Comparison of ENCODE assay signal across 8 cellular contexts in the genomic region with DNA sequence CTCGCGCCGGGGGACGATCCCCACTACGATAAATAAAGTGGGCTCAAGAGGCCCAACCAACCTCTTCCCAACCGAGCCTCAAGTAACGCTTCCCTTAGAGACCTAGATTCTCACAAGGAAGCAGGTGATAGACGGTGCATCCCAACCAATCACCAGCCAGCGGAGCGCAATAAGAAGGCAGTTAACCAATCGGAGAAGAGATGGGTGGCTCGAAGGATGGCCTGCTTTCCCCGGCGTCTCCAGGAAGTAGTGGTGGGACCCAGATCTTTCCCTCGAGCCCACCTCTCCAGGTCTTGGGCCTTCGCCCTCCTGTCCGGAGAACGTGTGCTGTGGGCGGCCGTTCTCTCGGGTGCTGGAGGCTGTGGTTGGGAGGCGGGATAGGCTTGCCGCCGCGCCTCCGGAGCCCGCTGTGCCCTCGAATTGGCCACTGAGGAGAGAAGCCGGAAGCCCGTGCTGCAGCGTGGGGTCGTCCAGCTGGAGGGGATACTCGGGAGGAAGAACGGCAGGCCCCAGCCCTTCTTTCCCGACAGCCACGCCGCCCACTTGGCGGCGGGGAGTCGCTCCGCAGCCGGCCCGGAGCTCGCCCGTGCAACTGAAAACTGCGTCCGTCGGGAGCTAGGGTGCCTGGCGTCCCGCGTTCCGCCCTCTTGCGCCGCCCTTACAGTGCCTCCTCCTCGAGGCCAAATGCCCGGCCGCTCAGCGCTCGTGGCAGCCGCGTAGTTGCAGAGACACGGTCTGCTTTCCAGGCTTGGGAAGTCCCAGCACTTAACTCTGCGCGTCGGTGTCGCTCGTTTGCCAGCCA. TPM values are rescaled to one million over a fixed set of nuclear protein-coding genes. Genes with fewer than 3 reads are reported as not detected.
DNase-seq lines count a peak whose midpoint lies in the region; ATAC-seq and TF ChIP-seq lines count a peak whose summit lies in the region.

Gene RNF6 (minus strand): TSS at position 594 of the 802 bp plus-strand sequence. CDS start 2,665 bp downstream, outside the sequence.

- peaks cover 3% of the 10 kb centered on the region for H3K27me3 Mint-ChIP-seq in T-helper 2 cell treated with Interferon-gamma antibody and Interleukin-4, amounts not matched to agents 5 μg/mL and 100 μg/mL, for 36 hours (ENCODE audit: low read depth)

- H3K36me3 ChIP-seq in ascending aorta: peaks cover 9 to 23% of the 10 kb centered on the region in 2 donors
- H3K36me3 ChIP-seq in uterus: no peaks in the 10 kb centered on the region

- H3K36me3 Mint-ChIP-seq in T-helper 2 cell treated with Interferon-gamma antibody and Interleukin-4, amounts not matched to agents 5 μg/mL and 100 μg/mL, for 36 hours (ENCODE audit: low read depth): peaks cover 29% of the 10 kb centered on the region

- peak; percentile 95 for ATAC-seq in GM18502 (IDR thresholded peaks at IDR 0.05; ENCODE audit: poor library complexity, unreplicated experiment)
- ATAC-seq in HG02970 (IDR thresholded peaks at IDR 0.05; ENCODE audit: low FRiP score, unreplicated experiment): peak; percentile 93
- ATAC-seq in right cardiac atrium: peak; percentile 99

- H3K4me1 ChIP-seq in ascending aorta (peaks cover 0 to 12% of the 10 kb centered on the region in 2 donors), right cardiac atrium (ENCODE audit: control insufficient read depth, insufficient read depth, low read length) (no peaks in the 10 kb centered on the region), uterus (peaks cover 0 to 10% of the 10 kb centered on the region in 2 donors)

- TF ChIP-seq CTCF in ascending aorta (IDR thresholded peaks at IDR 0.05): no peak
- peak in 1 of 4 experiments; percentile 21 for TF ChIP-seq CTCF in uterus (IDR thresholded peaks at IDR 0.05)

- peaks cover 33% of the 10 kb centered on the region for H3K4me1 Mint-ChIP-seq in T-helper 2 cell treated with Interferon-gamma antibody and Interleukin-4, amounts not matched to agents 5 μg/mL and 100 μg/mL, for 36 hours (ENCODE audit: low read depth)

- H3K4me3 ChIP-seq in ascending aorta (peak within 1 kb of the TSS; percentile 75 to 76), right cardiac atrium (ENCODE audit: low read length) (peak within 1 kb of the TSS; percentile 76), uterus (peak within 1 kb of the TSS; percentile 84 to 98)

- H3K27me3 ChIP-seq in ascending aorta (no peaks in the 10 kb centered on the region), right cardiac atrium (ENCODE audit: control insufficient read depth, insufficient read depth) (no peaks in the 10 kb centered on the region), uterus (no peaks in the 10 kb centered on the region)

- TF ChIP-seq POLR2A in uterus (IDR thresholded peaks at IDR 0.05): peak; percentile 11 to 43

- H3K27ac ChIP-seq in ascending aorta (peak within 1 kb of the TSS; percentile 91 to 97), right cardiac atrium (ENCODE audit: low read length) (peak within 1 kb of the TSS; percentile 96), uterus (peak within 1 kb of the TSS; percentile 91 to 96)

- H3K4me3 Mint-ChIP-seq in T-helper 2 cell treated with Interferon-gamma antibody and Interleukin-4, amounts not matched to agents 5 μg/mL and 100 μg/mL, for 36 hours: peak within 1 kb of the TSS; percentile 99

- no peaks in the 10 kb centered on the region for H3K9me3 ChIP-seq in ascending aorta
- H3K9me3 ChIP-seq in right cardiac atrium (ENCODE audit: control insufficient read depth, low read length): no peaks in the 10 kb centered on the region
- no peaks in the 10 kb centered on the region for H3K9me3 ChIP-seq in uterus

- intact Hi-C loops in ascending aorta (cut with DNase I) (loop anchor here (1.0 to 10.0 kb wide), 4 partner anchors 31 to 1297 kb away; partner anchors contain the start of gene WASF3), right cardiac atrium (cut with DNase I) (no loop called here), uterus (cut with DNase I; ENCODE audit: low total_unique reads) (no loop called here)

- H3K27ac Mint-ChIP-seq in T-helper 2 cell treated with Interferon-gamma antibody and Interleukin-4, amounts not matched to agents 5 μg/mL and 100 μg/mL, for 36 hours: peak within 1 kb of the TSS; percentile 100

- H3K9me3 Mint-ChIP-seq in T-helper 2 cell treated with Interferon-gamma antibody and Interleukin-4, amounts not matched to agents 5 μg/mL and 100 μg/mL, for 36 hours: no peaks in the 10 kb centered on the region

- WGBS in right cardiac atrium: under 1% methylated on average over 67 of the region's 67 CpGs

- DNase-seq in NCI-H1930 (lab: John Stamatoyannopoulos, UW): peak; percentile 94 to 97
- DNase-seq in T-helper 2 cell treated with Interferon-gamma antibody and Interleukin-4, amounts not matched to agents 5 μg/mL and 100 μg/mL, for 36 hours (ENCODE audit: low spot score): peak; percentile 87
- DNase-seq in ascending aorta (ENCODE audit: low spot score in 2 of 2): peak; percentile 91 to 98
- peak; percentile 94 to 98 (median 94) for DNase-seq in right cardiac atrium
- peak; percentile 97 for DNase-seq in pulmonary artery endothelial cell (ENCODE audit: low read depth, low spot score)
- DNase-seq in uterus: peak; percentile 92 to 98

RNA-seq across cellular contexts. Expression of gene RNF6, which starts in this region (rescaled TPM):
- total RNA-seq in ascending aorta (15.8 TPM), right cardiac atrium (10 to 100 TPM; 21.5 to 24.7 (median 21.8) TPM), pulmonary artery endothelial cell (47.8 and 56.3 TPM in 2 replicates), uterus (10 to 100 TPM; 12.0 to 32.4 (median 20.0) TPM)
- 11.1 TPM for polyA plus RNA-seq in right cardiac atrium

Comparison
In these comparisons a context has a peak if more than half of its experiments do, and no peak if none do; other contexts are left out.
1. Peak in every context shown above with its lines: DNase-seq, ATAC-seq, H3K4me3 ChIP-seq and H3K27ac ChIP-seq.